In the genomic region with DNA sequence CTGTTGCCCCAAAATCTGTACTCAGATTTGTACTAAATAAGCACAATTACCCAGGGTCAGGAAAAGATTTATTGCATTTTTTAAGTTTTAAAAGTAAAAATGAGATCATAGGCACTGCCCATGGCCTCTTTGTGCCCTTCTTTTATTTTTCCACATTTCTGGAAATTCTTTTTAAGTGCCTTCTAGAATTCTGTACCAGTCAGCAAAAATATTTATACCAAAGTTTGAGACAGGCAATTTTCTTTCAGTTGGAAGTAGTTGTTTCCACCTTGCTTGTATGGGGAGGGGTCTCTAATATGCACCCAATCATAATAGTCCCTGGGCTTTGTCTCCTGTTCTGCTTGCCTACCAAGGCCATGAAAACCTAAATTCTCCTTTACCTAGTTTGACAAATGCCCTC, we compare ENCODE assay signal across 29 cellular contexts.
"Had no signal": no experiment of that assay in that cellular context is flagged by ENCODE, and none has a peak within 500 bp of the region (broad histone marks: within the 10 kb centered on the region; RNA-seq: fewer than 3 reads in every experiment).

No MANE protein-coding gene starts in this region.

- H3K27me3 ChIP-seq: colonic mucosa, esophagus squamous epithelium, gastrocnemius medialis had no signal

- H3K36me3 ChIP-seq: colonic mucosa, esophagus squamous epithelium, gastrocnemius medialis, heart right ventricle, left ventricle myocardium inferior, lower lobe of right lung had no signal

- H3K27ac Mint-ChIP-seq: dendritic cell treated with granulocyte-macrophage colony-stimulating factor and Interleukin-4, amounts not matched to agents 40 ng/mL and 50 ng/mL, for 4 days; effector memory CD8-positive, alpha-beta T cell; endodermal cell; immature natural killer cell; mesothelial cell of epicardium; naive B cell had no signal

- DNase-seq: colonic mucosa; cortex of kidney; effector CD8-positive, alpha-beta T cell; effector memory CD8-positive, alpha-beta T cell; endodermal cell; erythroblast; esophagus squamous epithelium; foreskin fibroblast; gastrocnemius medialis; glutamatergic neuron; head of caudate nucleus; heart right ventricle; hypothalamus; immature natural killer cell; islet precursor cell; kidney; kidney glomerular epithelial cell; left colon; left ventricle myocardium inferior; lower lobe of right lung; mesenchymal stem cell; mucosa of descending colon; naive B cell had no signal

- H3K4me3 ChIP-seq: colonic mucosa, esophagus squamous epithelium, gastrocnemius medialis, heart right ventricle, left ventricle myocardium inferior, lower lobe of right lung, mucosa of descending colon had no signal

- ATAC-seq: effector memory CD8-positive, alpha-beta T cell; esophagus mucosa; gastrocnemius medialis; heart right ventricle; left colon; left lobe of liver; lower lobe of right lung; mucosa of descending colon had no signal

- H3K9me3 ChIP-seq: colonic mucosa, esophagus squamous epithelium, gastrocnemius medialis, heart right ventricle, left ventricle myocardium inferior, lower lobe of right lung, mucosa of descending colon had no signal

- H3K4me3 Mint-ChIP-seq: dendritic cell treated with granulocyte-macrophage colony-stimulating factor and Interleukin-4, amounts not matched to agents 40 ng/mL and 50 ng/mL, for 4 days; effector memory CD8-positive, alpha-beta T cell; endodermal cell; immature natural killer cell; mesothelial cell of epicardium; naive B cell had no signal

- FAIRE-seq: endometrium, kidney had no signal

- H3K36me3 Mint-ChIP-seq: immature natural killer cell, mesothelial cell of epicardium had no signal

- H3K27ac ChIP-seq: colonic mucosa, epithelial cell of prostate, esophagus squamous epithelium, gastrocnemius medialis, heart right ventricle, left ventricle myocardium inferior, lower lobe of right lung had no signal

- H3K9me3 Mint-ChIP-seq: dendritic cell treated with granulocyte-macrophage colony-stimulating factor and Interleukin-4, amounts not matched to agents 40 ng/mL and 50 ng/mL, for 4 days; effector memory CD8-positive, alpha-beta T cell; endodermal cell; immature natural killer cell; mesothelial cell of epicardium; naive B cell had no signal

- H3K4me1 ChIP-seq: colonic mucosa had no signal
